ENCODE assay signal across 10 cellular contexts in genomic region chr6:56540232-56540631, GRCh38.
DNase-seq lines count a peak whose midpoint lies in the region; TF ChIP-seq lines count a peak whose summit lies in the region.
"Had no signal": no experiment of that assay in that cellular context is flagged by ENCODE, and none has a peak within 500 bp of the region (broad histone marks: within the 10 kb centered on the region; RNA-seq: fewer than 3 reads in every experiment).

No MANE protein-coding gene starts in this region.

- DNase-seq in HL-60 (ENCODE audit: low read depth in 1 of 2, low spot score in 1 of 2) (peak; percentile 2 to 25), SJSA1 (ENCODE audit: low read depth in 1 of 2, low spot score in 2 of 2) (no peak), fibroblast of villous mesenchyme (ENCODE audit: low read depth) (no peak), stomach (no peak), SW 1271 (lab: John Stamatoyannopoulos, UW) (no peak), COR-L47 (lab: John Stamatoyannopoulos, UW) (no peak), anterior cingulate cortex (lab: John Stamatoyannopoulos, UW) (no peak)
- no peak for DNase-seq in NK-92 treated with Interleukin-12 subunit alpha and Interleukin-12 subunit beta, amount 100 ng/mL, for 24 hours (lab: John Stamatoyannopoulos, UW)
- DNase-seq: amniotic stem cell, WERI-Rb-1 had no signal

- H3K27me3 ChIP-seq in HL-60 (ENCODE audit: insufficient read depth, poor library complexity, severe bottlenecking) (no peaks in the 10 kb centered on the region), SJSA1 (replicated peaks) (no peaks in the 10 kb centered on the region), stomach (no peaks in the 10 kb centered on the region)

- TF ChIP-seq POLR2A in stomach (IDR thresholded peaks at IDR 0.05) = no peak

- TF ChIP-seq CTCF in HL-60 (IDR thresholded peaks at IDR 0.05; ENCODE audit: insufficient read depth, low read length) (no peak), fibroblast of villous mesenchyme (IDR thresholded peaks at IDR 0.05; ENCODE audit: insufficient read depth, low read depth, low read length) (no peak), stomach (IDR thresholded peaks at IDR 0.05) (no peak)

- H3K4me1 ChIP-seq in SJSA1 (replicated peaks) = peaks cover 34% of the 10 kb centered on the region
- peaks cover 0 to 66% (median 35%) of the 10 kb centered on the region in 4 donors for H3K4me1 ChIP-seq in stomach

- 51 to 84% (median 64%) methylated on average over 5 of the region's 5 CpGs for WGBS in stomach, 5 donors

- H3K4me3 ChIP-seq in HL-60 (replicated peaks; ENCODE audit: insufficient read depth, low read length) (no peak overlapping the region), SJSA1 (no peak overlapping the region; the same call in 1 of the 2 replicates), fibroblast of villous mesenchyme (ENCODE audit: low read depth, low read length) (peak overlapping the region; percentile 64), stomach (peak overlapping the region; percentile 50 to 60 (median 58))

- intact Hi-C loops in stomach (cut with DNase I; ENCODE audit: low total_unique reads) = no loop called here

- H3K27ac ChIP-seq in HL-60 (replicated peaks) (no peak overlapping the region), SJSA1 (peak overlapping the region; percentile 2; the same call in 1 of the 2 replicates), stomach (peak overlapping the region in 4 of 5 donors; percentile 92 to 97 (median 92))

- H3K36me3 ChIP-seq in SJSA1 (peaks cover 24% of the 10 kb centered on the region), stomach (peaks cover 0 to 16% (median 11%) of the 10 kb centered on the region in 4 donors)

- TF ChIP-seq EP300 in stomach (IDR thresholded peaks at IDR 0.05) = no peak

- H3K9me3 ChIP-seq in SJSA1 (replicated peaks) = no peaks in the 10 kb centered on the region
- H3K9me3 ChIP-seq in stomach = no peaks in the 10 kb centered on the region

Comparison
In these comparisons a context has a peak if more than half of its experiments do, and no peak if none do; other contexts are left out.
1. DNase-seq: peak in HL-60 (2 of 2); none in SJSA1 (0 of 2), fibroblast of villous mesenchyme (single experiment), stomach (single experiment), SW 1271 (0 of 2), NK-92 treated with Interleukin-12 subunit alpha and Interleukin-12 subunit beta, amount 100 ng/mL, for 24 hours (single experiment), COR-L47 (single experiment) and anterior cingulate cortex (0 of 58).
2. H3K4me3 ChIP-seq: peak in fibroblast of villous mesenchyme (single experiment) and stomach (4 of 4); none in HL-60 (single experiment) and SJSA1 (single experiment).